Comparison of ENCODE assay signal across 22 cellular contexts in genomic region chr15:75930866-75931265, GRCh38. TPM values are rescaled to one million over a fixed set of nuclear protein-coding genes. Genes with fewer than 3 reads are reported as not detected.
A peak's percentile ranks its signal among the peaks of the same experiment; 100 is the strongest.
DNase-seq lines count a peak whose midpoint lies in the region; ATAC-seq, FAIRE-seq and TF ChIP-seq lines count a peak whose summit lies in the region.
"Had no signal": no experiment of that assay in that cellular context is flagged by ENCODE, and none has a peak within 500 bp of the region (broad histone marks: within the 10 kb centered on the region; RNA-seq: fewer than 3 reads in every experiment).

No MANE protein-coding gene starts in this region.

- H3K27me3 ChIP-seq in cardiac muscle cell (no peaks in the 10 kb centered on the region), left ventricle myocardium inferior (ENCODE audit: low read depth) (no peaks in the 10 kb centered on the region), small intestine (ENCODE audit: control insufficient read depth in 2 of 2, insufficient read depth in 2 of 2, low read length in 2 of 2) (no peaks in the 10 kb centered on the region)
- H3K27me3 ChIP-seq: BLaER1 treated with 17β-estradiol and CSF1 and Interleukin-3, amounts not matched to agents 10 nM and 100 nM had no signal

- H3K36me3 Mint-ChIP-seq in natural killer cell treated with Interleukin-12 subunit alpha and Interleukin-12 subunit beta and Interleukin-15 and Interleukin-18, amount 100 ng/mL, for 72 hours = peaks cover 5% of the 10 kb centered on the region

- H3K36me3 ChIP-seq in cardiac muscle cell (peaks cover 37% of the 10 kb centered on the region), left ventricle myocardium inferior (peaks cover 50% of the 10 kb centered on the region), small intestine (ENCODE audit: control insufficient read depth in 2 of 2, insufficient read depth in 2 of 2, low read length in 2 of 2) (peaks cover 7 to 14% of the 10 kb centered on the region in 2 donors)

- peak in 1 of 2 donors; percentile 57 for DNase-seq in cardiac muscle cell (ENCODE audit: low read depth in 1 of 2, low spot score in 1 of 2)
- DNase-seq in left ventricle myocardium inferior = no peak
- peak; percentile 51 for DNase-seq in fibroblast of pulmonary artery (ENCODE audit: low read depth)
- peak; percentile 20 for DNase-seq in iris pigment epithelial cell (ENCODE audit: low read depth)
- no peak for DNase-seq in natural killer cell treated with Interleukin-12 subunit alpha and Interleukin-12 subunit beta and Interleukin-15 and Interleukin-18, amount 100 ng/mL, for 72 hours (ENCODE audit: low spot score)
- no peak for DNase-seq in D721Med (ENCODE audit: insufficient read length, low spot score)
- no peak for DNase-seq in stimulated activated CD4-positive, alpha-beta T cell treated with anti-CD3 and anti-CD28 coated beads, Interleukin-2, amount 100 ng/mL, for 48 hours
- no peak for DNase-seq in small intestine
- DNase-seq: AML-193; Caco-2; Calu3; CD4-positive, alpha-beta T cell; CD8-positive, alpha-beta T cell; DMS79 treated with DMSO at 0.1 percent for 48 hours; GDM1 had no signal

- H3K4me3 ChIP-seq in cardiac muscle cell (no peak overlapping the region), left ventricle myocardium inferior (no peak overlapping the region), fibroblast of pulmonary artery (replicated peaks; ENCODE audit: low read depth, low read length) (no peak overlapping the region), small intestine (ENCODE audit: low read depth in 1 of 2, low read length in 2 of 2) (no peak overlapping the region)
- H3K4me3 ChIP-seq: A549; BLaER1 treated with 17β-estradiol and CSF1 and Interleukin-3, amounts not matched to agents 10 nM and 100 nM; GM12878 had no signal

- peak overlapping the region; percentile 57 to 66 for H3K27ac Mint-ChIP-seq in natural killer cell treated with Interleukin-12 subunit alpha and Interleukin-12 subunit beta and Interleukin-15 and Interleukin-18, amount 100 ng/mL, for 72 hours
- H3K27ac Mint-ChIP-seq: B cell; CD4-positive, alpha-beta T cell; CD8-positive, alpha-beta T cell had no signal

- no peak for TF ChIP-seq CTCF in cardiac muscle cell (IDR thresholded peaks at IDR 0.05; ENCODE audit: low read depth, low read length)
- TF ChIP-seq CTCF in left ventricle myocardium inferior (IDR thresholded peaks at IDR 0.05; ENCODE audit: borderline replicate concordance) = no peak
- TF ChIP-seq CTCF in fibroblast of pulmonary artery (IDR thresholded peaks at IDR 0.05; ENCODE audit: low read length, missing control alignments) = no peak
- TF ChIP-seq CTCF in D721Med (IDR thresholded peaks at IDR 0.05; ENCODE audit: insufficient read depth, missing control alignments) = no peak

- FAIRE-seq in D721Med (lab: Jason Lieb, UNC) (no peak), small intestine (lab: Jason Lieb, UNC) (no peak)
- FAIRE-seq: A549, GM12878, GM19239 had no signal

- H3K4me1 ChIP-seq in cardiac muscle cell (ENCODE audit: low read depth) = peaks cover 18% of the 10 kb centered on the region
- H3K4me1 ChIP-seq in left ventricle myocardium inferior = peaks cover 19% of the 10 kb centered on the region
- H3K4me1 ChIP-seq in small intestine (ENCODE audit: control insufficient read depth in 2 of 2, insufficient read depth in 1 of 2, low read depth in 1 of 2, low read length in 1 of 2) = no peaks in the 10 kb centered on the region
- H3K4me1 ChIP-seq: A549 had no signal

- H3K27ac ChIP-seq in cardiac muscle cell (peak overlapping the region; percentile 51), left ventricle myocardium inferior (replicated peaks) (no peak overlapping the region), small intestine (ENCODE audit: low read depth in 1 of 2, low read length in 1 of 2) (no peak overlapping the region)
- H3K27ac ChIP-seq: 22Rv1; A549; BLaER1 treated with 17β-estradiol and CSF1 and Interleukin-3, amounts not matched to agents 10 nM and 100 nM; C4-2B had no signal

- intact Hi-C loops in left ventricle myocardium inferior (cut with micrococcal nuclease) = no loop called here

- 88 to 100% (median 93%) methylated on average over 2 of the region's 2 CpGs for WGBS in small intestine, 3 donors

- peak overlapping the region; percentile 48 for H3K4me3 Mint-ChIP-seq in natural killer cell treated with Interleukin-12 subunit alpha and Interleukin-12 subunit beta and Interleukin-15 and Interleukin-18, amount 100 ng/mL, for 72 hours
- H3K4me3 Mint-ChIP-seq: B cell; CD4-positive, alpha-beta T cell; CD8-positive, alpha-beta T cell had no signal

- peaks cover 36 to 37% of the 10 kb centered on the region in 2 donors for H3K4me1 Mint-ChIP-seq in natural killer cell treated with Interleukin-12 subunit alpha and Interleukin-12 subunit beta and Interleukin-15 and Interleukin-18, amount 100 ng/mL, for 72 hours (ENCODE audit: low read depth in 2 of 2)

- no peak for ATAC-seq in natural killer cell treated with Interleukin-12 subunit alpha and Interleukin-12 subunit beta and Interleukin-15 and Interleukin-18, amount 100 ng/mL, for 72 hours
- ATAC-seq: A549; CD8-positive, alpha-beta T cell; GM12878 had no signal

- H3K27me3 Mint-ChIP-seq in natural killer cell treated with Interleukin-12 subunit alpha and Interleukin-12 subunit beta and Interleukin-15 and Interleukin-18, amount 100 ng/mL, for 72 hours = no peaks in the 10 kb centered on the region
- H3K27me3 Mint-ChIP-seq: B cell; CD4-positive, alpha-beta T cell had no signal

- H3K9me3 Mint-ChIP-seq in natural killer cell treated with Interleukin-12 subunit alpha and Interleukin-12 subunit beta and Interleukin-15 and Interleukin-18, amount 100 ng/mL, for 72 hours = no peaks in the 10 kb centered on the region
- H3K9me3 Mint-ChIP-seq: CD4-positive, alpha-beta T cell; CD8-positive, alpha-beta T cell had no signal

- no peaks in the 10 kb centered on the region for H3K9me3 ChIP-seq in cardiac muscle cell (ENCODE audit: low read depth)
- no peaks in the 10 kb centered on the region for H3K9me3 ChIP-seq in left ventricle myocardium inferior (replicated peaks)
- H3K9me3 ChIP-seq in small intestine (ENCODE audit: control insufficient read depth, low read depth) = no peaks in the 10 kb centered on the region
- H3K9me3 ChIP-seq: A549; BLaER1 treated with 17β-estradiol and CSF1 and Interleukin-3, amounts not matched to agents 10 nM and 100 nM; Caco-2 had no signal

RNA-seq across cellular contexts. Expression of gene FBXO22, which starts 27.2 kb away (rescaled TPM):
- total RNA-seq in cardiac muscle cell = 34.7 and 35.7 TPM in 2 replicates
- polyA plus RNA-seq in cardiac muscle cell = 50.9 and 77.0 TPM in 2 replicates
- total RNA-seq in left ventricle myocardium inferior = 21.1 TPM
- 10 to 100 TPM; 31.3 to 39.3 TPM for total RNA-seq in natural killer cell treated with Interleukin-12 subunit alpha and Interleukin-12 subunit beta and Interleukin-15 and Interleukin-18, amount 100 ng/mL, for 72 hours
- polyA plus RNA-seq in small intestine = 10 to 100 TPM; 11.6 to 19.7 (median 17.4) TPM

Comparison
In these comparisons a context has a peak if more than half of its experiments do, and no peak if none do; other contexts are left out.
1. DNase-seq: peak in fibroblast of pulmonary artery (single experiment) and iris pigment epithelial cell (single experiment); none in left ventricle myocardium inferior (single experiment), natural killer cell treated with Interleukin-12 subunit alpha and Interleukin-12 subunit beta and Interleukin-15 and Interleukin-18, amount 100 ng/mL, for 72 hours (single experiment), D721Med (single experiment), stimulated activated CD4-positive, alpha-beta T cell treated with anti-CD3 and anti-CD28 coated beads, Interleukin-2, amount 100 ng/mL, for 48 hours (0 of 2) and small intestine (single experiment).